In the genomic region with DNA sequence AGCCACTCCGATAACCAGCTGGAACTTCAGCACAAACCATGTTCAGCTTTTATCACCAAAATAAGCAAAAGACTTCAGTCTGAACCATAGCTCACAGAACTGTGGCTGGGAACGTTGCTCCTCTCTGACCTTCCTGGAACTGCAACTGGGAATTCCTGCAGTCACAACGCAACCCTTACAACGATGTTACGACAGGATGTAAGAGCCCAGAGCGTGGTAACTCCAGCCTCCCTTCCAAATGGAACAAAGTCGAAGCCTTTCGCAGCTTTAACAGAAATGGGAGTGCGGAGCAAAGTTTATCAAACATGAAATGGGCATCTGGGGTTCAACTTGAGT, we compare ENCODE assay signal across 2 cellular contexts.
TF ChIP-seq lines count a peak whose summit lies in the region.

No MANE protein-coding gene starts in this region.

TF ChIP-seq in liver, 16 proteins besides CTCF, POLR2A, EP300 and RAD21:
- TF ChIP-seq RXRA (IDR thresholded peaks at IDR 0.05), result peak; percentile 21 to 25
- TF ChIP-seq NR2F2 (IDR thresholded peaks at IDR 0.05), result peak; percentile 53
- no peak for TF ChIP-seq YY1 (IDR thresholded peaks at IDR 0.05)
- TF ChIP-seq FOXA2 (IDR thresholded peaks at IDR 0.05), result no peak

TF ChIP-seq in HepG2, 621 proteins besides CTCF, POLR2A, EP300 and RAD21:
- TF ChIP-seq MAFK (conservative IDR thresholded peaks at IDR 0.05 in 1 of 2, IDR thresholded peaks at IDR 0.05 in 1 of 2; ENCODE audit: low read length in 2 of 2) (no peak), TAF15 (IDR thresholded peaks at IDR 0.05; ENCODE audit: low read depth, low read length, poor library complexity, severe bottlenecking) (no peak), ZSCAN31 (CRISPR knock-in tag; IDR thresholded peaks at IDR 0.05; ENCODE audit: low read depth) (no peak), ZNF761 (CRISPR knock-in tag; conservative IDR thresholded peaks at IDR 0.05) (no peak), FOXO1 (CRISPR knock-in tag; IDR thresholded peaks at IDR 0.05) (no peak), ZNF788 (CRISPR knock-in tag; IDR thresholded peaks at IDR 0.05; ENCODE audit: borderline replicate concordance) (no peak), GATAD2A (CRISPR knock-in tag; IDR thresholded peaks at IDR 0.05) (no peak), NPAS2 (CRISPR knock-in tag; IDR thresholded peaks at IDR 0.05; ENCODE audit: borderline replicate concordance) (no peak), SNAPC2 (CRISPR knock-in tag; IDR thresholded peaks at IDR 0.05) (no peak), RFXAP (CRISPR knock-in tag; IDR thresholded peaks at IDR 0.05; ENCODE audit: borderline replicate concordance) (no peak), ZNF589 (CRISPR knock-in tag; conservative IDR thresholded peaks at IDR 0.05) (no peak), ZNF547 (CRISPR knock-in tag; IDR thresholded peaks at IDR 0.05) (no peak), CBX1 (IDR thresholded peaks at IDR 0.05; ENCODE audit: low read depth) (no peak), HCFC1 (IDR thresholded peaks at IDR 0.05; ENCODE audit: low read depth, low read length) (no peak), REL (CRISPR knock-in tag; conservative IDR thresholded peaks at IDR 0.05) (no peak), CENPX (CRISPR knock-in tag; IDR thresholded peaks at IDR 0.05) (no peak)
- TF ChIP-seq, protein P1, sequence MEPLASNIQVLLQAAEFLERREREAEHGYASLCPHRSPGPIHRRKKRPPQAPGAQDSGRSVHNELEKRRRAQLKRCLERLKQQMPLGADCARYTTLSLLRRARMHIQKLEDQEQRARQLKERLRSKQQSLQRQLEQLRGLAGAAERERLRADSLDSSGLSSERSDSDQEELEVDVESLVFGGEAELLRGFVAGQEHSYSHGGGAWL (CRISPR knock-in tag; IDR thresholded peaks at IDR 0.05), result no peak
- TF ChIP-seq, protein P2, sequence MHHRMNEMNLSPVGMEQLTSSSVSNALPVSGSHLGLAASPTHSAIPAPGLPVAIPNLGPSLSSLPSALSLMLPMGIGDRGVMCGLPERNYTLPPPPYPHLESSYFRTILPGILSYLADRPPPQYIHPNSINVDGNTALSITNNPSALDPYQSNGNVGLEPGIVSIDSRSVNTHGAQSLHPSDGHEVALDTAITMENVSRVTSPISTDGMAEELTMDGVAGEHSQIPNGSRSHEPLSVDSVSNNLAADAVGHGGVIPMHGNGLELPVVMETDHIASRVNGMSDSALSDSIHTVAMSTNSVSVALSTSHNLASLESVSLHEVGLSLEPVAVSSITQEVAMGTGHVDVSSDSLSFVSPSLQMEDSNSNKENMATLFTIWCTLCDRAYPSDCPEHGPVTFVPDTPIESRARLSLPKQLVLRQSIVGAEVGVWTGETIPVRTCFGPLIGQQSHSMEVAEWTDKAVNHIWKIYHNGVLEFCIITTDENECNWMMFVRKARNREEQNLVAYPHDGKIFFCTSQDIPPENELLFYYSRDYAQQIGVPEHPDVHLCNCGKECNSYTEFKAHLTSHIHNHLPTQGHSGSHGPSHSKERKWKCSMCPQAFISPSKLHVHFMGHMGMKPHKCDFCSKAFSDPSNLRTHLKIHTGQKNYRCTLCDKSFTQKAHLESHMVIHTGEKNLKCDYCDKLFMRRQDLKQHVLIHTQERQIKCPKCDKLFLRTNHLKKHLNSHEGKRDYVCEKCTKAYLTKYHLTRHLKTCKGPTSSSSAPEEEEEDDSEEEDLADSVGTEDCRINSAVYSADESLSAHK (CRISPR knock-in tag; IDR thresholded peaks at IDR 0.05; ENCODE audit: borderline replicate concordance), result no peak
- TF ChIP-seq, protein P3, sequence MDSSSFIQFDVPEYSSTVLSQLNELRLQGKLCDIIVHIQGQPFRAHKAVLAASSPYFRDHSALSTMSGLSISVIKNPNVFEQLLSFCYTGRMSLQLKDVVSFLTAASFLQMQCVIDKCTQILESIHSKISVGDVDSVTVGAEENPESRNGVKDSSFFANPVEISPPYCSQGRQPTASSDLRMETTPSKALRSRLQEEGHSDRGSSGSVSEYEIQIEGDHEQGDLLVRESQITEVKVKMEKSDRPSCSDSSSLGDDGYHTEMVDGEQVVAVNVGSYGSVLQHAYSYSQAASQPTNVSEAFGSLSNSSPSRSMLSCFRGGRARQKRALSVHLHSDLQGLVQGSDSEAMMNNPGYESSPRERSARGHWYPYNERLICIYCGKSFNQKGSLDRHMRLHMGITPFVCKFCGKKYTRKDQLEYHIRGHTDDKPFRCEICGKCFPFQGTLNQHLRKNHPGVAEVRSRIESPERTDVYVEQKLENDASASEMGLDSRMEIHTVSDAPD (CRISPR knock-in tag; IDR thresholded peaks at IDR 0.05), result no peak
